8 cellular contexts compared by ENCODE assay signal in the genomic region with DNA sequence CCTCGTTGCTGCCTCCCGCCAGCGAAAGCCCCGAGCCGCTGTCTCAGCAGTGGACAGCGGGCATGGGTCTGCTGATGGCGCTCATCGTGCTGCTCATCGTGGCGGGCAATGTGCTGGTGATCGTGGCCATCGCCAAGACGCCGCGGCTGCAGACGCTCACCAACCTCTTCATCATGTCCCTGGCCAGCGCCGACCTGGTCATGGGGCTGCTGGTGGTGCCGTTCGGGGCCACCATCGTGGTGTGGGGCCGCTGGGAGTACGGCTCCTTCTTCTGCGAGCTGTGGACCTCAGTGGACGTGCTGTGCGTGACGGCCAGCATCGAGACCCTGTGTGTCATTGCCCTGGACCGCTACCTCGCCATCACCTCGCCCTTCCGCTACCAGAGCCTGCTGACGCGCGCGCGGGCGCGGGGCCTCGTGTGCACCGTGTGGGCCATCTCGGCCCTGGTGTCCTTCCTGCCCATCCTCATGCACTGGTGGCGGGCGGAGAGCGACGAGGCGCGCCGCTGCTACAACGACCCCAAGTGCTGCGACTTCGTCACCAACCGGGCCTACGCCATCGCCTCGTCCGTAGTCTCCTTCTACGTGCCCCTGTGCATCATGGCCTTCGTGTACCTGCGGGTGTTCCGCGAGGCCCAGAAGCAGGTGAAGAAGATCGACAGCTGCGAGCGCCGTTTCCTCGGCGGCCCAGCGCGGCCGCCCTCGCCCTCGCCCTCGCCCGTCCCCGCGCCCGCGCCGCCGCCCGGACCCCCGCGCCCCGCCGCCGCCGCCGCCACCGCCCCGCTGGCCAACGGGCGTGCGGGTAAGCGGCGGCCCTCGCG. TPM values are rescaled to one million over a fixed set of nuclear protein-coding genes. Genes with fewer than 3 reads are reported as not detected.
DNase-seq lines count a peak whose midpoint lies in the region; ATAC-seq and TF ChIP-seq lines count a peak whose summit lies in the region.

No MANE protein-coding gene starts in this region.

- TF ChIP-seq CTCF in CD14-positive monocyte (IDR thresholded peaks at IDR 0.05) = no peak
- no peak for TF ChIP-seq CTCF in neural crest cell (conservative IDR thresholded peaks at IDR 0.05)

- no peak overlapping the region for H3K27ac ChIP-seq in ectodermal cell (ENCODE audit: insufficient read depth, low read depth, low read length, poor library complexity, severe bottlenecking)

- 12% methylated on average over 98 of the region's 98 CpGs for WGBS in ectodermal cell, 2 experiments

- H3K27me3 ChIP-seq in ectodermal cell (ENCODE audit: control insufficient read depth, insufficient read depth, low read length, poor library complexity, severe bottlenecking) = peaks cover 98% of the 10 kb centered on the region

- H3K27me3 Mint-ChIP-seq in CD14-positive monocyte (ENCODE audit: low read depth in 3 of 3) = peaks cover 36 to 43% (median 42%) of the 10 kb centered on the region in 3 donors
- H3K27me3 Mint-ChIP-seq in IgD-negative memory B cell = peaks cover 32% of the 10 kb centered on the region
- H3K27me3 Mint-ChIP-seq in neural crest cell (ENCODE audit: low read depth) = peaks cover 91% of the 10 kb centered on the region

- no peaks in the 10 kb centered on the region for H3K9me3 ChIP-seq in ectodermal cell (ENCODE audit: control insufficient read depth, low read length)

- no peak for ATAC-seq in HG03457 (IDR thresholded peaks at IDR 0.05; ENCODE audit: unreplicated experiment)

- peaks cover 3% of the 10 kb centered on the region for H3K4me1 ChIP-seq in ectodermal cell (ENCODE audit: control insufficient read depth, insufficient read depth, low read length)

- DNase-seq in CD14-positive monocyte (ENCODE audit: low spot score) (peak; percentile 47), neural crest cell (ENCODE audit: low read depth, low spot score) (no peak), NCI-H526 treated with DMSO at 0.1 percent for 48 hours (lab: John Stamatoyannopoulos, UW) (no peak), putamen (ENCODE audit: low spot score) (no peak), DMS114 treated with DMSO at 0.1 percent for 48 hours (lab: John Stamatoyannopoulos, UW; ENCODE audit: unreplicated experiment) (no peak)

- H3K36me3 ChIP-seq in ectodermal cell (ENCODE audit: control insufficient read depth, insufficient read depth, low read length) = no peaks in the 10 kb centered on the region

- H3K27ac Mint-ChIP-seq in CD14-positive monocyte = peak overlapping the region in 6 of 7 donors; percentile 58 to 85 (median 80)
- no peak overlapping the region for H3K27ac Mint-ChIP-seq in IgD-negative memory B cell
- no peak overlapping the region for H3K27ac Mint-ChIP-seq in neural crest cell (ENCODE audit: unreplicated experiment)

- H3K9me3 Mint-ChIP-seq in CD14-positive monocyte (peaks cover 0 to 10% (median 5%) of the 10 kb centered on the region in 7 donors), IgD-negative memory B cell (peaks cover 0 to 4% (median 0%) of the 10 kb centered on the region in 3 donors), neural crest cell (no peaks in the 10 kb centered on the region)

- H3K4me1 Mint-ChIP-seq in CD14-positive monocyte (peaks cover 51% of the 10 kb centered on the region), IgD-negative memory B cell (peaks cover 5 to 13% (median 10%) of the 10 kb centered on the region in 3 donors), neural crest cell (peaks cover 19% of the 10 kb centered on the region)

- peak overlapping the region; percentile 36 for H3K4me3 ChIP-seq in ectodermal cell (ENCODE audit: insufficient read depth, low read depth, low read length)

- H3K36me3 Mint-ChIP-seq in CD14-positive monocyte (peaks cover 2 to 12% of the 10 kb centered on the region in 2 donors), IgD-negative memory B cell (no peaks in the 10 kb centered on the region), neural crest cell (ENCODE audit: low read depth) (no peaks in the 10 kb centered on the region)

- peak overlapping the region; percentile 84 to 92 for H3K4me3 Mint-ChIP-seq in CD14-positive monocyte
- peak overlapping the region; percentile 39 to 64 (median 52) for H3K4me3 Mint-ChIP-seq in IgD-negative memory B cell
- H3K4me3 Mint-ChIP-seq in neural crest cell = peak overlapping the region; percentile 81

- intact Hi-C loops in CD14-positive monocyte (cut with micrococcal nuclease) = loop anchor here (5.0 to 10.0 kb wide), 2 partner anchors 60 to 82 kb away; no protein-coding TSS in a partner anchor

RNA-seq across cellular contexts. Expression of gene ADRB1, which starts 0.8 kb away (rescaled TPM):
- polyA plus RNA-seq in CD14-positive monocyte = under 1 TPM in 1 of 2 donors, not detected in 1; 0.05 TPM
- not detected for polyA plus RNA-seq in IgD-negative memory B cell
- polyA plus RNA-seq in ectodermal cell (2013, experiment 1 of 4) = not detected
- not detected for polyA plus RNA-seq in ectodermal cell (2013, experiment 2 of 4)
- polyA plus RNA-seq in ectodermal cell (2013, experiment 3 of 4) = not detected
- polyA plus RNA-seq in ectodermal cell (2013, experiment 4 of 4) = not detected
- total RNA-seq in neural crest cell = 0.07 and 0.14 TPM in 2 replicates

Comparison
In these comparisons a context has a peak if more than half of its experiments do, and no peak if none do; other contexts are left out.
1. H3K27ac Mint-ChIP-seq: peak in CD14-positive monocyte (6 of 7); none in IgD-negative memory B cell (0 of 3) and neural crest cell (single experiment).
2. Peak in every context shown above with its lines, with median percentiles within 50 percentile points of each other: H3K4me3 Mint-ChIP-seq.